ENCODE assay signal across 32 cellular contexts in the genomic region with DNA sequence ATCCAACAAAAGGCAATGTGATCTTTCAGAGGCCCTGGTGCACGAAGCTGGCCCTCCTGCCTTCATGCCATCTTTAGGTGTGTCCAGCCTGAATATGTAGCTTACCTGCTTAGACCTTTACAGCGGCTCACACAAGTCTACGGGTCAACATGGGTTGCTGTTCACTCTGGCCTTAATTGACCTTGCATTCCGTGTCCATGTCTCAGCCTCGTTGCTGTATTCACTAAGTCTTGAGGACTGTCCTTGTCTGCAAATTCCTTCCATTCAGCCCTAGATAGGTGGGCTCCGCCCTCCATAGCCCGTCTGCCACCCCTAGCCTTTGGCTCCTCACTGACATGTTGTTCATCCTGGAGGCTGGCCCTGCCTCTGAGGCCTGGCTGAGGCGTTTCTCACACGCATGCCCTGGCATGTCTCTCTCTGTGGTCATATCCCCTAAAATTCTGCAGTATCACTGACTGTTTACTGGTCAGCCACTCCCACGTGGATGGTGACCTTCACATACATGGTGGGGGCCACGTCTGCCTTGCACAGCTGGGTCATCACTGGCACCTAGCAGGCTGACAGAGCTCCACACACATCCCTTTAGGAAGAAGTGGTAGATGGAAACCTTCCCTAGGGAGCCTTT.
"Had no signal": no experiment of that assay in that cellular context is flagged by ENCODE, and none has a peak within 500 bp of the region (broad histone marks: within the 10 kb centered on the region; RNA-seq: fewer than 3 reads in every experiment).

No MANE protein-coding gene starts in this region.

- H3K27ac Mint-ChIP-seq: activated B cell treated with CpG ODN at 0.5 μM for 24 hours; activated CD8-positive, alpha-beta T cell treated with anti-CD3 and anti-CD28 coated beads for 36 hours; activated naive CD4-positive, alpha-beta T cell treated with anti-CD3 and anti-CD28 coated beads, Interleukin-2, amount 10 ng/mL, durations not matched to agents 7 days and 5 days; activated naive CD4-positive, alpha-beta T cell treated with anti-CD3 and anti-CD28 coated beads, Interleukin-2, amount 50 U/mL, for 72 hours; activated T-helper 17 cell treated with anti-CD3 and anti-CD28 coated beads, Interleukin-2, amount 50 U/mL, for 72 hours; T-helper 17 cell; T-helper 2 cell treated with Interferon-gamma antibody and Interleukin-4, amounts not matched to agents 5 μg/mL and 100 μg/mL, for 36 hours had no signal

- H3K4me1 ChIP-seq: adrenal gland, ascending aorta, breast epithelium, esophagus squamous epithelium, gastroesophageal sphincter had no signal

- H3K9me3 Mint-ChIP-seq: activated B cell treated with CpG ODN at 0.5 μM for 24 hours; activated CD8-positive, alpha-beta T cell treated with anti-CD3 and anti-CD28 coated beads for 36 hours; activated naive CD4-positive, alpha-beta T cell treated with anti-CD3 and anti-CD28 coated beads, Interleukin-2, amount 10 ng/mL, durations not matched to agents 7 days and 5 days; activated naive CD4-positive, alpha-beta T cell treated with anti-CD3 and anti-CD28 coated beads, Interleukin-2, amount 50 U/mL, for 72 hours; activated T-cell treated with anti-CD3 and anti-CD28 coated beads, Interleukin-2, amount 50 U/mL, for 4 hours; activated T-helper 17 cell treated with anti-CD3 and anti-CD28 coated beads, Interleukin-2, amount 50 U/mL, for 72 hours; T-helper 2 cell treated with Interferon-gamma antibody and Interleukin-4, amounts not matched to agents 5 μg/mL and 100 μg/mL, for 36 hours had no signal

- H3K36me3 ChIP-seq: adrenal gland, ascending aorta, breast epithelium, esophagus squamous epithelium, gastroesophageal sphincter, WERI-Rb-1 had no signal

- H3K4me3 Mint-ChIP-seq: activated B cell treated with CpG ODN at 0.5 μM for 24 hours; activated CD8-positive, alpha-beta T cell treated with anti-CD3 and anti-CD28 coated beads for 36 hours; activated naive CD4-positive, alpha-beta T cell treated with anti-CD3 and anti-CD28 coated beads, Interleukin-2, amount 10 ng/mL, durations not matched to agents 7 days and 5 days; activated T-cell treated with anti-CD3 and anti-CD28 coated beads, Interleukin-2, amount 50 U/mL, for 4 hours; activated T-helper 17 cell treated with anti-CD3 and anti-CD28 coated beads, Interleukin-2, amount 50 U/mL, for 72 hours; brain; T-helper 17 cell; T-helper 2 cell treated with Interferon-gamma antibody and Interleukin-4, amounts not matched to agents 5 μg/mL and 100 μg/mL, for 36 hours had no signal

- H3K27ac ChIP-seq: adrenal gland, ascending aorta, breast epithelium, epithelial cell of prostate, esophagus squamous epithelium, gastroesophageal sphincter, WERI-Rb-1 had no signal

- H3K4me3 ChIP-seq: adrenal gland, ascending aorta, breast epithelium, esophagus squamous epithelium, gastroesophageal sphincter had no signal

- DNase-seq: activated B cell treated with CpG ODN at 0.5 μM for 24 hours; activated CD4-positive, alpha-beta T cell treated with anti-CD3 and anti-CD28 coated beads for 48 hours; activated CD4-positive, alpha-beta T cell treated with anti-CD3 and anti-CD28 coated beads, Interleukin-2, amount 50 U/mL, for 1 hour; activated CD4-positive, alpha-beta T cell treated with anti-CD3 and anti-CD28 coated beads, Interleukin-2, amount 50 U/mL, for 48 hours; activated CD8-positive, alpha-beta memory T cell treated with anti-CD3 and anti-CD28 coated beads for 24 hours; activated CD8-positive, alpha-beta T cell treated with anti-CD3 and anti-CD28 coated beads for 36 hours; activated effector memory CD4-positive, alpha-beta T cell treated with Interleukin-2 at 50 U/mL for 16 hours; activated naive CD4-positive, alpha-beta T cell treated with anti-CD3 and anti-CD28 coated beads, Interleukin-2, amount 10 ng/mL, durations not matched to agents 7 days and 5 days; activated T-cell treated with anti-CD3 and anti-CD28 coated beads, Interleukin-2, amount 50 U/mL, for 4 hours; amygdala; caudate nucleus; cortex of kidney; dermis blood vessel endothelial cell; effector CD8-positive, alpha-beta T cell; esophagus squamous epithelium; foreskin melanocyte; T-helper 1 cell; T-helper 17 cell; T1000; WERI-Rb-1 had no signal

- H3K9me3 ChIP-seq: adrenal gland, ascending aorta had no signal

- H3K27me3 Mint-ChIP-seq: activated B cell treated with CpG ODN at 0.5 μM for 24 hours; activated CD8-positive, alpha-beta T cell treated with anti-CD3 and anti-CD28 coated beads for 36 hours; activated naive CD4-positive, alpha-beta T cell treated with anti-CD3 and anti-CD28 coated beads, Interleukin-2, amount 10 ng/mL, durations not matched to agents 7 days and 5 days; T-helper 17 cell had no signal

- H3K27me3 ChIP-seq: adrenal gland, ascending aorta had no signal

- H3K36me3 Mint-ChIP-seq: activated naive CD4-positive, alpha-beta T cell treated with anti-CD3 and anti-CD28 coated beads, Interleukin-2, amount 10 ng/mL, durations not matched to agents 7 days and 5 days; activated naive CD4-positive, alpha-beta T cell treated with anti-CD3 and anti-CD28 coated beads, Interleukin-2, amount 50 U/mL, for 72 hours; brain had no signal

- FAIRE-seq: colon, endometrium, endothelial cell of umbilical vein had no signal

- H3K4me1 Mint-ChIP-seq: activated B cell treated with CpG ODN at 0.5 μM for 24 hours; activated naive CD4-positive, alpha-beta T cell treated with anti-CD3 and anti-CD28 coated beads, Interleukin-2, amount 10 ng/mL, durations not matched to agents 7 days and 5 days; activated T-helper 17 cell treated with anti-CD3 and anti-CD28 coated beads, Interleukin-2, amount 50 U/mL, for 72 hours; T-helper 17 cell had no signal
